In genomic region chr6:22882581-22882980, GRCh38 we compare ENCODE assay signal across 24 cellular contexts.
"Had no signal": no experiment of that assay in that cellular context is flagged by ENCODE, and none has a peak within 500 bp of the region (broad histone marks: within the 10 kb centered on the region; RNA-seq: fewer than 3 reads in every experiment).

No MANE protein-coding gene starts in this region.

- H3K4me1 ChIP-seq: uterus had no signal

- ATAC-seq: activated naive CD8-positive, alpha-beta T cell treated with anti-CD3 and anti-CD28 coated beads, Interleukin-2, amount 50 U/mL, for 24 hours; lower lobe of right lung; natural killer cell had no signal

- H3K4me3 Mint-ChIP-seq: activated naive CD4-positive, alpha-beta T cell treated with anti-CD3 and anti-CD28 coated beads, Interleukin-2, amount 10 ng/mL, durations not matched to agents 7 days and 5 days; activated naive CD8-positive, alpha-beta T cell treated with anti-CD3 and anti-CD28 coated beads, Interleukin-2, amount 50 U/mL, for 24 hours; central memory CD8-positive, alpha-beta T cell; natural killer cell; T-helper 2 cell treated with Interferon-gamma antibody and Interleukin-4, amounts not matched to agents 5 μg/mL and 100 μg/mL, for 36 hours had no signal

- H3K27ac ChIP-seq: coronary artery, esophagus squamous epithelium, lower lobe of right lung, neutrophil, tibial nerve had no signal

- H3K27ac Mint-ChIP-seq: activated naive CD4-positive, alpha-beta T cell treated with anti-CD3 and anti-CD28 coated beads, Interleukin-2, amount 10 ng/mL, durations not matched to agents 7 days and 5 days; activated naive CD8-positive, alpha-beta T cell treated with anti-CD3 and anti-CD28 coated beads, Interleukin-2, amount 50 U/mL, for 24 hours; natural killer cell; T-helper 2 cell treated with Interferon-gamma antibody and Interleukin-4, amounts not matched to agents 5 μg/mL and 100 μg/mL, for 36 hours had no signal

- H3K27me3 ChIP-seq: esophagus squamous epithelium, neutrophil, tibial nerve, uterus had no signal

- H3K4me1 Mint-ChIP-seq: activated naive CD4-positive, alpha-beta T cell treated with anti-CD3 and anti-CD28 coated beads, Interleukin-2, amount 10 ng/mL, durations not matched to agents 7 days and 5 days; activated naive CD8-positive, alpha-beta T cell treated with anti-CD3 and anti-CD28 coated beads, Interleukin-2, amount 50 U/mL, for 24 hours; central memory CD8-positive, alpha-beta T cell had no signal

- H3K9me3 ChIP-seq: esophagus squamous epithelium, lower lobe of right lung, neutrophil, tibial nerve, uterus had no signal

- H3K4me3 ChIP-seq: coronary artery, esophagus squamous epithelium, lower lobe of right lung, tibial nerve, uterus had no signal

- DNase-seq: activated CD4-positive, alpha-beta T cell treated with anti-CD3 and anti-CD28 coated beads, Interleukin-2, amount 50 U/mL, for 1 hour; activated CD8-positive, alpha-beta memory T cell treated with anti-CD3 and anti-CD28 coated beads, Interleukin-2, amount 50 U/mL, for 4 hours; activated effector memory CD4-positive, alpha-beta T cell treated with Interleukin-2 at 50 U/mL for 16 hours; activated naive CD4-positive, alpha-beta T cell treated with anti-CD3 and anti-CD28 coated beads, Interleukin-2, amount 10 ng/mL, durations not matched to agents 7 days and 5 days; activated naive CD8-positive, alpha-beta T cell treated with anti-CD3 and anti-CD28 coated beads, Interleukin-2, amount 50 U/mL, for 24 hours; activated T-cell treated with anti-CD3 and anti-CD28 coated beads, Interleukin-2, amount 50 U/mL, for 48 hours; aorta; effector CD4-positive, alpha-beta T cell; esophagus squamous epithelium; foreskin fibroblast; glutamatergic neuron; hypothalamus; lower lobe of right lung; natural killer cell; stimulated activated CD4-positive, alpha-beta T cell treated with anti-CD3 and anti-CD28 coated beads, Interleukin-2, amount 100 ng/mL, for 24 hours; stimulated activated naive CD4-positive, alpha-beta T cell treated with Interleukin-2 at 50 U/mL for 16 hours; substantia nigra; uterus had no signal

- H3K27me3 Mint-ChIP-seq: activated naive CD4-positive, alpha-beta T cell treated with anti-CD3 and anti-CD28 coated beads, Interleukin-2, amount 10 ng/mL, durations not matched to agents 7 days and 5 days; activated naive CD8-positive, alpha-beta T cell treated with anti-CD3 and anti-CD28 coated beads, Interleukin-2, amount 50 U/mL, for 24 hours; central memory CD8-positive, alpha-beta T cell had no signal

- FAIRE-seq: keratinocyte had no signal

- H3K36me3 Mint-ChIP-seq: activated naive CD4-positive, alpha-beta T cell treated with anti-CD3 and anti-CD28 coated beads, Interleukin-2, amount 10 ng/mL, durations not matched to agents 7 days and 5 days; natural killer cell had no signal

- H3K9me3 Mint-ChIP-seq: activated naive CD4-positive, alpha-beta T cell treated with anti-CD3 and anti-CD28 coated beads, Interleukin-2, amount 10 ng/mL, durations not matched to agents 7 days and 5 days; activated naive CD8-positive, alpha-beta T cell treated with anti-CD3 and anti-CD28 coated beads, Interleukin-2, amount 50 U/mL, for 24 hours; T-helper 2 cell treated with Interferon-gamma antibody and Interleukin-4, amounts not matched to agents 5 μg/mL and 100 μg/mL, for 36 hours had no signal

- H3K36me3 ChIP-seq: esophagus squamous epithelium, lower lobe of right lung, neutrophil, tibial nerve, uterus had no signal
